In genomic region chr4:68720723-68721122, GRCh38 we compare ENCODE assay signal across 7 cellular contexts. TPM values are rescaled to one million over a fixed set of nuclear protein-coding genes. Genes with fewer than 3 reads are reported as not detected.
"Had no signal": no experiment of that assay in that cellular context is flagged by ENCODE, and none has a peak within 500 bp of the region (broad histone marks: within the 10 kb centered on the region; RNA-seq: fewer than 3 reads in every experiment).

No MANE protein-coding gene starts in this region.

RNA-seq across cellular contexts. Expression of gene UGT2B15, which starts 50.3 kb away (rescaled TPM):
- total RNA-seq: GM23248, GM23338, H1, H4, H7, H9, HFFc6 had no signal
- polyA plus RNA-seq: GM23248, GM23338, H1 had no signal
